Comparison of ENCODE assay signal across 1 cellular context in genomic region chr3:195007794-195008193, GRCh38.
A peak's percentile ranks its signal among the peaks of the same experiment; 100 is the strongest.
TF ChIP-seq lines count a peak whose summit lies in the region.

No MANE protein-coding gene starts in this region.

TF ChIP-seq in IMR-90, 13 proteins besides CTCF, POLR2A, EP300 and RAD21:
- TF ChIP-seq ELK1 (IDR thresholded peaks at IDR 0.05; ENCODE audit: borderline replicate concordance, low read depth, low read length), result no peak
- TF ChIP-seq MXI1 (IDR thresholded peaks at IDR 0.05; ENCODE audit: borderline replicate concordance, low read depth, low read length), result no peak
- TF ChIP-seq CHD1 (IDR thresholded peaks at IDR 0.05; ENCODE audit: low read depth, low read length), result no peak
- peak; percentile 61 for TF ChIP-seq CEBPB (IDR thresholded peaks at IDR 0.05; ENCODE audit: low read depth, low read length)
